Comparison of ENCODE assay signal across 10 cellular contexts in genomic region chr17:1107083-1107776, GRCh38.
DNase-seq lines count a peak whose midpoint lies in the region; ATAC-seq and TF ChIP-seq lines count a peak whose summit lies in the region.
"Had no signal": no experiment of that assay in that cellular context is flagged by ENCODE, and none has a peak within 500 bp of the region (broad histone marks: within the 10 kb centered on the region; RNA-seq: fewer than 3 reads in every experiment).

No MANE protein-coding gene starts in this region.

- CTCF ChIA-PET in OCI-LY7 (lab: Charles Lee; ENCODE audit: unreplicated experiment): no interaction called here

- no peak overlapping the region for H3K14ac ChIP-seq in trophoblast cell (ENCODE audit: low read length)

- H3F3A ChIP-seq in Loucy (ENCODE audit: low read depth) (0 out of 2 replicates have a peak, but pooled peaks cover 3% of the 10 kb centered on the region), neural progenitor cell (ENCODE audit: low read depth) (peaks cover 13% of the 10 kb centered on the region)

- H3K9ac ChIP-seq in BLaER1 treated with 17β-estradiol and CSF1 and Interleukin-3, amounts not matched to agents 10 nM and 100 nM: peak overlapping the region in 4 of 11 experiments; percentile 30 to 83 (median 82); a peak in 3 of 22 replicates
- H3K9ac ChIP-seq in Loucy (ENCODE audit: low read depth, low read length, poor library complexity, severe bottlenecking) (peak overlapping the region; percentile 82), neural progenitor cell (no peak overlapping the region), trophoblast cell (ENCODE audit: low read length) (no peak overlapping the region)

- peaks cover 21% of the 10 kb centered on the region for H3K79me1 ChIP-seq in trophoblast cell (ENCODE audit: low read length)

- no peak overlapping the region for H3K27ac ChIP-seq in BLaER1 treated with 17β-estradiol and CSF1 and Interleukin-3, amounts not matched to agents 10 nM and 100 nM
- H3K27ac ChIP-seq in neural progenitor cell (no peak overlapping the region), OCI-LY7 (ENCODE audit: low read depth, low read length, poor library complexity, severe bottlenecking) (no peak overlapping the region), trophoblast cell (ENCODE audit: low read depth, low read length) (no peak overlapping the region)

- peaks cover 35 to 73% (median 56%) of the 10 kb centered on the region in 10 experiments for H3K4me1 ChIP-seq in BLaER1 treated with 17β-estradiol and CSF1 and Interleukin-3, amounts not matched to agents 10 nM and 100 nM
- H3K4me1 ChIP-seq in Loucy (ENCODE audit: insufficient read depth, low read length, poor library complexity, severe bottlenecking): peaks cover 44% of the 10 kb centered on the region
- H3K4me1 ChIP-seq in neural progenitor cell: peaks cover 21% of the 10 kb centered on the region
- H3K4me1 ChIP-seq in OCI-LY7 (ENCODE audit: insufficient read depth, low read length, poor library complexity, severe bottlenecking): peaks cover 24% of the 10 kb centered on the region
- peaks cover 32 to 42% of the 10 kb centered on the region in 2 experiments for H3K4me1 ChIP-seq in trophoblast cell (ENCODE audit: control insufficient read depth in 1 of 2, insufficient read depth in 2 of 2, low read length in 2 of 2)

- H4K20me1 ChIP-seq in BLaER1 treated with 17β-estradiol and CSF1 and Interleukin-3, amounts not matched to agents 10 nM and 100 nM: peaks cover 65 to 98% (median 89%) of the 10 kb centered on the region in 11 experiments
- peaks cover 5% of the 10 kb centered on the region for H4K20me1 ChIP-seq in Loucy (ENCODE audit: insufficient read depth, low read length, poor library complexity, severe bottlenecking)
- peaks cover 17% of the 10 kb centered on the region for H4K20me1 ChIP-seq in neural progenitor cell (ENCODE audit: low read depth)
- no peaks in the 10 kb centered on the region for H4K20me1 ChIP-seq in OCI-LY7 (ENCODE audit: insufficient read depth, low read length)

- BruUV-seq in OCI-LY7 (replicated peaks; lab: Mats Ljungman, UMichigan): no TSS peak

- POLR2A ChIA-PET in OCI-LY7 (lab: Charles Lee): no interaction called here

- H2AFZ ChIP-seq in Loucy (ENCODE audit: low read length) (no peak overlapping the region), neural progenitor cell (replicated peaks) (no peak overlapping the region), OCI-LY7 (ENCODE audit: low read length) (no peak overlapping the region), trophoblast cell (ENCODE audit: insufficient read depth, low read length, poor library complexity) (no peak overlapping the region)

- TF ChIP-seq CTCF in Loucy (conservative IDR thresholded peaks at IDR 0.05; ENCODE audit: low read length) (no peak), neural progenitor cell (IDR thresholded peaks at IDR 0.05) (no peak), OCI-LY7 (conservative IDR thresholded peaks at IDR 0.05; ENCODE audit: low read length) (no peak)

- H3K27me3 Mint-ChIP-seq in dendritic cell treated with granulocyte-macrophage colony-stimulating factor and Interleukin-4, amounts not matched to agents 40 ng/mL and 50 ng/mL, for 4 days: no peaks in the 10 kb centered on the region
- H3K27me3 Mint-ChIP-seq in neural progenitor cell (ENCODE audit: insufficient read depth, low read depth): peaks cover 2% of the 10 kb centered on the region

- peaks cover 0 to 22% (median 10%) of the 10 kb centered on the region in 11 experiments; a peak in 11 of 22 replicates for H3K27me3 ChIP-seq in BLaER1 treated with 17β-estradiol and CSF1 and Interleukin-3, amounts not matched to agents 10 nM and 100 nM
- H3K27me3 ChIP-seq in Loucy (ENCODE audit: insufficient read depth, low read length, poor library complexity, severe bottlenecking): no peaks in the 10 kb centered on the region
- peaks cover 14% of the 10 kb centered on the region for H3K27me3 ChIP-seq in neural progenitor cell
- H3K27me3 ChIP-seq in trophoblast cell (ENCODE audit: insufficient read depth, low read length): no peaks in the 10 kb centered on the region

- no peak overlapping the region for H4K8ac ChIP-seq in trophoblast cell (ENCODE audit: low read depth, low read length)

- H3K79me2 ChIP-seq in Loucy (ENCODE audit: insufficient read depth, low read length): peaks cover 29% of the 10 kb centered on the region; the same call in 1 of the 2 replicates
- no peaks in the 10 kb centered on the region for H3K79me2 ChIP-seq in neural progenitor cell (ENCODE audit: low read depth)
- H3K79me2 ChIP-seq in OCI-LY7 (ENCODE audit: insufficient read depth, low read depth, low read length): no peaks in the 10 kb centered on the region
- peaks cover 11% of the 10 kb centered on the region for H3K79me2 ChIP-seq in trophoblast cell (ENCODE audit: control insufficient read depth, insufficient read depth, low read length, poor library complexity)

- no CpG with 5 or more reads among the region's 20 CpGs for WGBS in trophoblast cell (ENCODE audit: extremely low coverage, insufficient coverage, insufficient read length)

- no peak overlapping the region for H3K4ac ChIP-seq in trophoblast cell (ENCODE audit: low read depth, low read length)

- H3K9me3 ChIP-seq in BLaER1 treated with 17β-estradiol and CSF1 and Interleukin-3, amounts not matched to agents 10 nM and 100 nM (replicated peaks in 1 of 11): peaks cover 0 to 5% (median 0%) of the 10 kb centered on the region in 11 experiments; a peak in 2 of 22 replicates
- no peaks in the 10 kb centered on the region for H3K9me3 ChIP-seq in Loucy (ENCODE audit: insufficient read depth, low read depth, low read length)
- H3K9me3 ChIP-seq in neural progenitor cell (ENCODE audit: low read depth): no peaks in the 10 kb centered on the region
- no peaks in the 10 kb centered on the region for H3K9me3 ChIP-seq in OCI-LY7 (ENCODE audit: low read length)
- peaks cover 2% of the 10 kb centered on the region for H3K9me3 ChIP-seq in trophoblast cell (ENCODE audit: insufficient read depth, low read depth, low read length)

- H3K9me2 ChIP-seq in Loucy (replicated peaks; ENCODE audit: low read depth, low read length) (no peaks in the 10 kb centered on the region), OCI-LY7 (ENCODE audit: insufficient read depth, low read length) (no peaks in the 10 kb centered on the region)

- no peak overlapping the region for H3K23ac ChIP-seq in trophoblast cell (ENCODE audit: low read length)

- DNase-seq in neural progenitor cell (ENCODE audit: low spot score) (no peak), OCI-LY7 (ENCODE audit: low spot score) (no peak), Kasumi-1 (lab: John Stamatoyannopoulos, UW) (no peak), trophoblast cell (no peak)
- DNase-seq: NCI-H2227 treated with DMSO at 0.1 percent for 48 hours, T1000 had no signal

- peak overlapping the region in 4 of 10 experiments; percentile 60 to 77 (median 75); a peak in 5 of 20 replicates for H3K4me3 ChIP-seq in BLaER1 treated with 17β-estradiol and CSF1 and Interleukin-3, amounts not matched to agents 10 nM and 100 nM
- H3K4me3 ChIP-seq in Loucy (ENCODE audit: low read length, poor library complexity, severe bottlenecking) (peak overlapping the region; percentile 81), neural progenitor cell (no peak overlapping the region), OCI-LY7 (ENCODE audit: low read depth, low read length, poor library complexity, severe bottlenecking) (no peak overlapping the region), trophoblast cell (ENCODE audit: low read depth, low read length) (no peak overlapping the region)

- H2AK5ac ChIP-seq in trophoblast cell (ENCODE audit: low read length): no peak overlapping the region

- H3K27ac Mint-ChIP-seq in dendritic cell treated with granulocyte-macrophage colony-stimulating factor and Interleukin-4, amounts not matched to agents 40 ng/mL and 50 ng/mL, for 4 days: peak overlapping the region; percentile 97
- H3K27ac Mint-ChIP-seq in neural progenitor cell: no peak overlapping the region

- peaks cover 74% of the 10 kb centered on the region for H3K4me1 Mint-ChIP-seq in dendritic cell treated with granulocyte-macrophage colony-stimulating factor and Interleukin-4, amounts not matched to agents 40 ng/mL and 50 ng/mL, for 4 days (ENCODE audit: low read depth)
- peaks cover 47% of the 10 kb centered on the region for H3K4me1 Mint-ChIP-seq in neural progenitor cell

- H3K36me3 Mint-ChIP-seq in dendritic cell treated with granulocyte-macrophage colony-stimulating factor and Interleukin-4, amounts not matched to agents 40 ng/mL and 50 ng/mL, for 4 days (ENCODE audit: low read depth): peaks cover 79% of the 10 kb centered on the region
- H3K36me3 Mint-ChIP-seq in neural progenitor cell: peaks cover 6% of the 10 kb centered on the region

- intact Hi-C loops in dendritic cell treated with granulocyte-macrophage colony-stimulating factor and Interleukin-4, amounts not matched to agents 40 ng/mL and 50 ng/mL, for 4 days (cut with micrococcal nuclease): no loop called here
- intact Hi-C loops in OCI-LY7 (cut with micrococcal nuclease; ENCODE audit: unreplicated experiment): no loop called here

- H2BK120ac ChIP-seq in trophoblast cell (ENCODE audit: insufficient read depth, low read length, poor library complexity): no peak overlapping the region

- H3K4me2 ChIP-seq in BLaER1 treated with 17β-estradiol and CSF1 and Interleukin-3, amounts not matched to agents 10 nM and 100 nM: peak overlapping the region in 7 of 11 experiments; percentile 90 to 99 (median 98); a peak in 14 of 22 replicates
- H3K4me2 ChIP-seq in Loucy (ENCODE audit: low read depth, low read length, poor library complexity, severe bottlenecking): peak overlapping the region; percentile 79
- H3K4me2 ChIP-seq in neural progenitor cell: no peak overlapping the region
- no peak overlapping the region for H3K4me2 ChIP-seq in OCI-LY7 (ENCODE audit: low read length)
- H3K4me2 ChIP-seq in trophoblast cell (ENCODE audit: low read length): no peak overlapping the region

- no peaks in the 10 kb centered on the region for H3K9me3 Mint-ChIP-seq in dendritic cell treated with granulocyte-macrophage colony-stimulating factor and Interleukin-4, amounts not matched to agents 40 ng/mL and 50 ng/mL, for 4 days
- H3K9me3 Mint-ChIP-seq in neural progenitor cell: no peaks in the 10 kb centered on the region

- no peak overlapping the region for H2BK12ac ChIP-seq in trophoblast cell (ENCODE audit: low read length)

- ATAC-seq in GM21723 (IDR thresholded peaks at IDR 0.05; ENCODE audit: unreplicated experiment): no peak

- no peak overlapping the region for H4K12ac ChIP-seq in trophoblast cell (ENCODE audit: low read depth, low read length)

- H2BK5ac ChIP-seq in trophoblast cell (ENCODE audit: low read depth, low read length, poor library complexity): no peak overlapping the region

- H4K91ac ChIP-seq in trophoblast cell (ENCODE audit: low read depth, low read length): no peak overlapping the region

- peak overlapping the region; percentile 94 for H3K4me3 Mint-ChIP-seq in dendritic cell treated with granulocyte-macrophage colony-stimulating factor and Interleukin-4, amounts not matched to agents 40 ng/mL and 50 ng/mL, for 4 days
- H3K4me3 Mint-ChIP-seq in neural progenitor cell: peak overlapping the region; percentile 79

- no peak overlapping the region for H3K18ac ChIP-seq in trophoblast cell (ENCODE audit: low read length)

- H3K36me3 ChIP-seq in BLaER1 treated with 17β-estradiol and CSF1 and Interleukin-3, amounts not matched to agents 10 nM and 100 nM: peaks cover 0 to 46% (median 0%) of the 10 kb centered on the region in 11 experiments; a peak in 11 of 22 replicates
- H3K36me3 ChIP-seq in Loucy (ENCODE audit: insufficient read depth, low read length) (no peaks in the 10 kb centered on the region), neural progenitor cell (no peaks in the 10 kb centered on the region), OCI-LY7 (ENCODE audit: insufficient read depth, low read length) (peaks cover 23% of the 10 kb centered on the region; the same call in 1 of the 2 replicates), trophoblast cell (ENCODE audit: control insufficient read depth in 1 of 2, insufficient read depth in 2 of 2, low read length in 2 of 2) (peaks cover 4 to 6% of the 10 kb centered on the region in 2 experiments)

Comparison
In these comparisons a context has a peak if more than half of its experiments do, and no peak if none do; other contexts are left out.
1. H3K4me2 ChIP-seq: peak in BLaER1 treated with 17β-estradiol and CSF1 and Interleukin-3, amounts not matched to agents 10 nM and 100 nM (7 of 11) and Loucy (single experiment); none in neural progenitor cell (single experiment), OCI-LY7 (single experiment) and trophoblast cell (single experiment).